Comparison of ENCODE assay signal across 19 cellular contexts in genomic region chr12:66627988-66628317, GRCh38. TPM values are rescaled to one million over a fixed set of nuclear protein-coding genes. Genes with fewer than 3 reads are reported as not detected.
A peak's percentile ranks its signal among the peaks of the same experiment; 100 is the strongest.
DNase-seq lines count a peak whose midpoint lies in the region; ATAC-seq and TF ChIP-seq lines count a peak whose summit lies in the region.
"Had no signal": no experiment of that assay in that cellular context is flagged by ENCODE, and none has a peak within 500 bp of the region (broad histone marks: within the 10 kb centered on the region; RNA-seq: fewer than 3 reads in every experiment).

No MANE protein-coding gene starts in this region.

- no peaks in the 10 kb centered on the region for H4K20me1 ChIP-seq in BLaER1 treated with 17β-estradiol and CSF1 and Interleukin-3, amounts not matched to agents 10 nM and 100 nM
- H4K20me1 ChIP-seq in OCI-LY7 (ENCODE audit: insufficient read depth, low read length) (no peaks in the 10 kb centered on the region), neural cell (ENCODE audit: insufficient read depth) (no peaks in the 10 kb centered on the region)

- intact Hi-C loops in OCI-LY7 (cut with micrococcal nuclease; ENCODE audit: unreplicated experiment) = no loop called here

- TF ChIP-seq EP300 in neural cell (conservative IDR thresholded peaks at IDR 0.05; ENCODE audit: poor library complexity, severe bottlenecking) = no peak

- no peaks in the 10 kb centered on the region for H3K9me2 ChIP-seq in OCI-LY7 (ENCODE audit: insufficient read depth, low read length)
- no peaks in the 10 kb centered on the region for H3K9me2 ChIP-seq in neural cell (ENCODE audit: insufficient read depth, low read length)

- no peaks in the 10 kb centered on the region for H3K9me3 ChIP-seq in BLaER1 treated with 17β-estradiol and CSF1 and Interleukin-3, amounts not matched to agents 10 nM and 100 nM (replicated peaks in 1 of 11)
- H3K9me3 ChIP-seq in OCI-LY7 (ENCODE audit: low read length) (no peaks in the 10 kb centered on the region), neural cell (ENCODE audit: low read length) (no peaks in the 10 kb centered on the region)

- POLR2A ChIA-PET in OCI-LY7 (lab: Charles Lee) = interaction anchor here (0.5 to 6.4 kb wide), 12 partner anchors 8 to 183 kb away, joined by 3 to 60 read pairs (median 5); no protein-coding TSS in a partner anchor

- no peaks in the 10 kb centered on the region for H3K36me3 ChIP-seq in BLaER1 treated with 17β-estradiol and CSF1 and Interleukin-3, amounts not matched to agents 10 nM and 100 nM
- H3K36me3 ChIP-seq in OCI-LY7 (ENCODE audit: insufficient read depth, low read length) (no peaks in the 10 kb centered on the region), neural cell (ENCODE audit: insufficient read depth, low read length) (no peaks in the 10 kb centered on the region)

- BruUV-seq in OCI-LY7 (replicated peaks; lab: Mats Ljungman, UMichigan) = no TSS peak

- TF ChIP-seq RAD21 in neural cell (conservative IDR thresholded peaks at IDR 0.05) = no peak

- H2AFZ ChIP-seq in OCI-LY7 (ENCODE audit: low read length) (peak overlapping the region; percentile 78), neural cell (ENCODE audit: low read depth, low read length) (no peak overlapping the region)
- H2AFZ ChIP-seq: GM23248 had no signal

- no peak for TF ChIP-seq CTCF in OCI-LY7 (conservative IDR thresholded peaks at IDR 0.05; ENCODE audit: low read length)
- TF ChIP-seq CTCF in neural cell (IDR thresholded peaks at IDR 0.05; ENCODE audit: poor library complexity, severe bottlenecking) = no peak

- no peak overlapping the region for H3K27ac ChIP-seq in BLaER1 treated with 17β-estradiol and CSF1 and Interleukin-3, amounts not matched to agents 10 nM and 100 nM
- H3K27ac ChIP-seq in OCI-LY7 (ENCODE audit: low read depth, low read length, poor library complexity, severe bottlenecking) = peak overlapping the region; percentile 20
- H3K27ac ChIP-seq in neural cell (ENCODE audit: low read length) = peak overlapping the region; percentile 69
- H3K27ac ChIP-seq: GM23248, HL-60 had no signal

- peaks cover 5 to 34% (median 15%) of the 10 kb centered on the region in 10 experiments; a peak in 14 of 20 replicates for H3K4me1 ChIP-seq in BLaER1 treated with 17β-estradiol and CSF1 and Interleukin-3, amounts not matched to agents 10 nM and 100 nM
- peaks cover 63% of the 10 kb centered on the region for H3K4me1 ChIP-seq in OCI-LY7 (ENCODE audit: insufficient read depth, low read length, poor library complexity, severe bottlenecking)

- CTCF ChIA-PET in OCI-LY7 (lab: Charles Lee; ENCODE audit: unreplicated experiment) = interaction anchor here (1.3 to 2.1 kb wide), 3 partner anchors 9 to 65 kb away, joined by 4 to 8 read pairs (median 6); no protein-coding TSS in a partner anchor

- H3K4me3 ChIP-seq in BLaER1 treated with 17β-estradiol and CSF1 and Interleukin-3, amounts not matched to agents 10 nM and 100 nM = no peak overlapping the region
- H3K4me3 ChIP-seq in OCI-LY7 (ENCODE audit: low read depth, low read length, poor library complexity, severe bottlenecking) (peak overlapping the region; percentile 0), neural cell (ENCODE audit: low read length) (peak overlapping the region; percentile 40)
- H3K4me3 ChIP-seq: GM23248, K562 had no signal

- no peaks in the 10 kb centered on the region for H3K27me3 ChIP-seq in BLaER1 treated with 17β-estradiol and CSF1 and Interleukin-3, amounts not matched to agents 10 nM and 100 nM
- no peaks in the 10 kb centered on the region for H3K27me3 ChIP-seq in neural cell (ENCODE audit: insufficient read depth, low read depth, low read length)

- no peak overlapping the region for H3K9ac ChIP-seq in BLaER1 treated with 17β-estradiol and CSF1 and Interleukin-3, amounts not matched to agents 10 nM and 100 nM
- H3K9ac ChIP-seq in neural cell (ENCODE audit: low read length) = peak overlapping the region; percentile 33
- H3K9ac ChIP-seq: GM23248 had no signal

- H3K79me2 ChIP-seq in OCI-LY7 (ENCODE audit: insufficient read depth, low read depth, low read length) (no peaks in the 10 kb centered on the region), neural cell (replicated peaks; ENCODE audit: insufficient read depth, low read length) (no peaks in the 10 kb centered on the region)

- H3K4me2 ChIP-seq in BLaER1 treated with 17β-estradiol and CSF1 and Interleukin-3, amounts not matched to agents 10 nM and 100 nM = peak overlapping the region in 7 of 11 experiments; percentile 4 to 52 (median 22); a peak in 8 of 22 replicates
- H3K4me2 ChIP-seq in OCI-LY7 (ENCODE audit: low read length) (peak overlapping the region; percentile 50), neural cell (ENCODE audit: low read length) (peak overlapping the region; percentile 57)

- H3F3A ChIP-seq in neural cell (ENCODE audit: insufficient read depth, low read length, poor library complexity, severe bottlenecking) = no peaks in the 10 kb centered on the region

- ATAC-seq in GM18868 (IDR thresholded peaks at IDR 0.05; ENCODE audit: unreplicated experiment) = peak; percentile 36
- no peak for ATAC-seq in HG02759 (IDR thresholded peaks at IDR 0.05; ENCODE audit: unreplicated experiment)
- no peak for ATAC-seq in GM18909 (IDR thresholded peaks at IDR 0.05; ENCODE audit: poor library complexity, unreplicated experiment)
- ATAC-seq in HG02938 (IDR thresholded peaks at IDR 0.05; ENCODE audit: unreplicated experiment) = no peak
- ATAC-seq: CD8-positive, alpha-beta T cell; K562; Panc1; SK-N-SH treated with all-trans-retinoic acid at 6 μM for 48 hours had no signal

- no peak for DNase-seq in OCI-LY7 (ENCODE audit: low spot score)
- DNase-seq in NCI-H510A (lab: John Stamatoyannopoulos, UW) = no peak
- DNase-seq: ACHN; CD8-positive, alpha-beta T cell; GM23248; NCI-H1048; NCI-H2227 treated with DMSO at 0.1 percent for 48 hours; NCI-H69; SHP77 had no signal

TF ChIP-seq in neural cell, 6 proteins besides CTCF, POLR2A, EP300 and RAD21:
- TF ChIP-seq MXI1 (conservative IDR thresholded peaks at IDR 0.05; ENCODE audit: poor library complexity, severe bottlenecking) (no peak), TAF1 (IDR thresholded peaks at IDR 0.05; ENCODE audit: low read depth) (no peak), POLR2AphosphoS5 (IDR thresholded peaks at IDR 0.05) (no peak), EZH2 (IDR thresholded peaks at IDR 0.05; ENCODE audit: borderline replicate concordance, insufficient read depth, low read length, poor library complexity, severe bottlenecking) (no peak), SMC3 (conservative IDR thresholded peaks at IDR 0.05; ENCODE audit: poor library complexity) (no peak), REST (IDR thresholded peaks at IDR 0.05; ENCODE audit: borderline replicate concordance) (no peak)

RNA-seq across cellular contexts. Expression of gene GRIP1, which starts 50.9 kb away (rescaled TPM):
- 0.70 and 7.6 TPM in 2 replicates for total RNA-seq in OCI-LY7 (2014; rRNA removed; shearing (Covaris generic))
- 1.9 and 4.1 TPM in 2 replicates for total RNA-seq in OCI-LY7 (2022)
- 41.1 and 54.9 TPM in 2 replicates for polyA plus RNA-seq in neural cell
- 134 and 148 TPM in 2 replicates for polyA minus RNA-seq in neural cell
- total RNA-seq: GM23248 had no signal
- polyA plus RNA-seq: GM23248 had no signal

Comparison
In these comparisons a context has a peak if more than half of its experiments do, and no peak if none do; other contexts are left out.
1. H3K27ac ChIP-seq: peak in OCI-LY7 (single experiment) and neural cell (single experiment); none in BLaER1 treated with 17β-estradiol and CSF1 and Interleukin-3, amounts not matched to agents 10 nM and 100 nM (0 of 11).
2. H3K4me3 ChIP-seq: peak in OCI-LY7 (single experiment) and neural cell (single experiment); none in BLaER1 treated with 17β-estradiol and CSF1 and Interleukin-3, amounts not matched to agents 10 nM and 100 nM (0 of 10).
3. Peak in every context shown above with its lines, with median percentiles within 50 percentile points of each other: H3K4me2 ChIP-seq.